12 cellular contexts compared by ENCODE assay signal in genomic region chr21:33202464-33203363, GRCh38. TPM values are rescaled to one million over a fixed set of nuclear protein-coding genes. Genes with fewer than 3 reads are reported as not detected.
DNase-seq lines count a peak whose midpoint lies in the region; ATAC-seq, FAIRE-seq and TF ChIP-seq lines count a peak whose summit lies in the region.
"Had no signal": no experiment of that assay in that cellular context is flagged by ENCODE, and none has a peak within 500 bp of the region (broad histone marks: within the 10 kb centered on the region; RNA-seq: fewer than 3 reads in every experiment).

No MANE protein-coding gene starts in this region.

- no peaks in the 10 kb centered on the region for H3K27me3 Mint-ChIP-seq in MCF 10A (ENCODE audit: insufficient read depth, unreplicated experiment)
- H3K27me3 Mint-ChIP-seq in activated naive CD8-positive, alpha-beta T cell treated with anti-CD3 and anti-CD28 coated beads, Interleukin-2, amount 10 ng/mL, durations not matched to agents 7 days and 5 days = peaks cover 2% of the 10 kb centered on the region
- H3K27me3 Mint-ChIP-seq: activated CD4-positive, alpha-beta memory T cell treated with anti-CD3 and anti-CD28 coated beads for 36 hours had no signal

- CTCF ChIA-PET in MCF 10A (lab: Yijun Ruan, JAX) = interaction anchor here (0.6 to 1.5 kb wide), 11 partner anchors 20 to 402 kb away, joined by 3 to 8 read pairs (median 3); no protein-coding TSS in a partner anchor

- WGBS in mesenchymal stem cell = 88% methylated on average over 16 of the region's 16 CpGs
- 75 to 87% methylated on average over 16 of the region's 16 CpGs for WGBS in sigmoid colon, 2 donors

- H3K4me1 ChIP-seq in breast epithelium (no peaks in the 10 kb centered on the region), mesenchymal stem cell (ENCODE audit: control insufficient read depth, insufficient read depth, low read depth, low read length) (peaks cover 17% of the 10 kb centered on the region), upper lobe of right lung (peaks cover 39% of the 10 kb centered on the region), sigmoid colon (peaks cover 0 to 21% (median 11%) of the 10 kb centered on the region in 4 donors)

- H3K79me1 ChIP-seq in mesenchymal stem cell (replicated peaks; ENCODE audit: low read length, poor library complexity, severe bottlenecking) = no peaks in the 10 kb centered on the region

- no peak overlapping the region for H2AFZ ChIP-seq in mesenchymal stem cell (ENCODE audit: low read depth, low read length)

- no peaks in the 10 kb centered on the region for H3K36me3 ChIP-seq in breast epithelium
- no peaks in the 10 kb centered on the region for H3K36me3 ChIP-seq in mesenchymal stem cell (ENCODE audit: control insufficient read depth in 1 of 2, insufficient read depth in 2 of 2, low read depth in 1 of 2, low read length in 2 of 2)
- H3K36me3 ChIP-seq in upper lobe of right lung = no peaks in the 10 kb centered on the region
- H3K36me3 ChIP-seq in sigmoid colon = no peaks in the 10 kb centered on the region
- H3K36me3 ChIP-seq: esophagus squamous epithelium had no signal

- POLR2A ChIA-PET in MCF 10A (lab: Yijun Ruan, JAX) = interaction anchor here (0.9 to 2.6 kb wide), 13 partner anchors 17 to 340 kb away, joined by 3 to 25 read pairs (median 6); partner anchors contain the start of genes IFNAR1, IFNAR2 and SON
- POLR2A ChIA-PET in activated naive CD8-positive, alpha-beta T cell treated with anti-CD3 and anti-CD28 coated beads, Interleukin-2, amount 10 ng/mL, durations not matched to agents 7 days and 5 days (lab: Charles Lee) = interaction anchor here (2.8 kb wide), 1 partner anchor 159 kb away, joined by 11 read pairs; no protein-coding TSS in a partner anchor

- H3K4me2 ChIP-seq in mesenchymal stem cell (ENCODE audit: low read length, poor library complexity, severe bottlenecking) = no peak overlapping the region

- H3K9ac ChIP-seq in mesenchymal stem cell (ENCODE audit: low read length) = peak overlapping the region; percentile 60

- H2BK120ac ChIP-seq in mesenchymal stem cell (ENCODE audit: low read depth, low read length) = no peak overlapping the region

- H3K4me3 Mint-ChIP-seq in MCF 10A (ENCODE audit: unreplicated experiment) = no peak overlapping the region
- H3K4me3 Mint-ChIP-seq in activated naive CD8-positive, alpha-beta T cell treated with anti-CD3 and anti-CD28 coated beads, Interleukin-2, amount 10 ng/mL, durations not matched to agents 7 days and 5 days = peak overlapping the region; percentile 35
- H3K4me3 Mint-ChIP-seq: activated CD4-positive, alpha-beta memory T cell treated with anti-CD3 and anti-CD28 coated beads for 36 hours had no signal

- no peak overlapping the region for H3K18ac ChIP-seq in mesenchymal stem cell (ENCODE audit: low read depth in 1 of 2, low read length in 2 of 2)

- peak overlapping the region; percentile 59 for H2AK5ac ChIP-seq in mesenchymal stem cell (ENCODE audit: low read length, severe bottlenecking)

- peaks cover 11% of the 10 kb centered on the region for H3K9me3 Mint-ChIP-seq in MCF 10A (ENCODE audit: unreplicated experiment)
- H3K9me3 Mint-ChIP-seq in activated naive CD8-positive, alpha-beta T cell treated with anti-CD3 and anti-CD28 coated beads, Interleukin-2, amount 10 ng/mL, durations not matched to agents 7 days and 5 days = peaks cover 2% of the 10 kb centered on the region
- H3K9me3 Mint-ChIP-seq: activated CD4-positive, alpha-beta memory T cell treated with anti-CD3 and anti-CD28 coated beads for 36 hours had no signal

- no peak for TF ChIP-seq EP300 in sigmoid colon (IDR thresholded peaks at IDR 0.05)

- peaks cover 27% of the 10 kb centered on the region for H3K4me1 Mint-ChIP-seq in MCF 10A (ENCODE audit: insufficient read depth, unreplicated experiment)
- peaks cover 48% of the 10 kb centered on the region for H3K4me1 Mint-ChIP-seq in activated naive CD8-positive, alpha-beta T cell treated with anti-CD3 and anti-CD28 coated beads, Interleukin-2, amount 10 ng/mL, durations not matched to agents 7 days and 5 days

- no peak overlapping the region for H3K4me3 ChIP-seq in breast epithelium
- no peak overlapping the region for H3K4me3 ChIP-seq in mesenchymal stem cell (ENCODE audit: insufficient read depth in 1 of 2, low read depth in 1 of 2, low read length in 2 of 2)
- no peak overlapping the region for H3K4me3 ChIP-seq in upper lobe of right lung
- H3K4me3 ChIP-seq in sigmoid colon = no peak overlapping the region
- H3K4me3 ChIP-seq: esophagus squamous epithelium had no signal

- H2BK15ac ChIP-seq in mesenchymal stem cell (ENCODE audit: low read depth, poor library complexity, severe bottlenecking) = no peak overlapping the region

- H3K27me3 ChIP-seq in breast epithelium (no peaks in the 10 kb centered on the region), mesenchymal stem cell (ENCODE audit: control insufficient read depth in 1 of 2, insufficient read depth in 1 of 2, low read length in 2 of 2) (peaks cover 0 to 16% of the 10 kb centered on the region in 2 experiments), upper lobe of right lung (no peaks in the 10 kb centered on the region), sigmoid colon (no peaks in the 10 kb centered on the region)
- H3K27me3 ChIP-seq: esophagus squamous epithelium had no signal

- no peak overlapping the region for H2BK5ac ChIP-seq in mesenchymal stem cell (ENCODE audit: low read depth, low read length, poor library complexity, severe bottlenecking)

- no peak overlapping the region for H3K14ac ChIP-seq in mesenchymal stem cell (ENCODE audit: low read length in 2 of 2)

- H3K36me3 Mint-ChIP-seq in MCF 10A (ENCODE audit: insufficient read depth, unreplicated experiment) = no peaks in the 10 kb centered on the region
- peaks cover 8% of the 10 kb centered on the region for H3K36me3 Mint-ChIP-seq in activated naive CD8-positive, alpha-beta T cell treated with anti-CD3 and anti-CD28 coated beads, Interleukin-2, amount 10 ng/mL, durations not matched to agents 7 days and 5 days
- H3K36me3 Mint-ChIP-seq: activated CD4-positive, alpha-beta memory T cell treated with anti-CD3 and anti-CD28 coated beads for 36 hours had no signal

- H3K27ac ChIP-seq in breast epithelium = no peak overlapping the region
- H3K27ac ChIP-seq in mesenchymal stem cell (ENCODE audit: low read length, poor library complexity, severe bottlenecking) = peak overlapping the region; percentile 79
- peak overlapping the region; percentile 65 for H3K27ac ChIP-seq in upper lobe of right lung
- H3K27ac ChIP-seq in sigmoid colon = peak overlapping the region in 2 of 4 donors; percentile 56 to 59

- no peak for FAIRE-seq in H54 (lab: Jason Lieb, UNC)

- no peak for TF ChIP-seq CTCF in MCF 10A (IDR thresholded peaks at IDR 0.05; ENCODE audit: unreplicated experiment)
- no peak for TF ChIP-seq CTCF in breast epithelium (IDR thresholded peaks at IDR 0.05)
- no peak for TF ChIP-seq CTCF in upper lobe of right lung (IDR thresholded peaks at IDR 0.05)
- TF ChIP-seq CTCF in sigmoid colon (IDR thresholded peaks at IDR 0.05) = no peak

- no peak for ATAC-seq in activated naive CD8-positive, alpha-beta T cell treated with anti-CD3 and anti-CD28 coated beads, Interleukin-2, amount 10 ng/mL, durations not matched to agents 7 days and 5 days (ENCODE audit: low read depth)
- no peak for ATAC-seq in upper lobe of right lung

- H4K8ac ChIP-seq in mesenchymal stem cell (ENCODE audit: low read length) = no peak overlapping the region

- H4K91ac ChIP-seq in mesenchymal stem cell (ENCODE audit: low read length) = no peak overlapping the region

- BruUV-seq in MCF 10A (replicated peaks; lab: Mats Ljungman, UMichigan) = no TSS peak

- peak; percentile 47 for DNase-seq in MCF 10A (ENCODE audit: unreplicated experiment)
- DNase-seq in breast epithelium (ENCODE audit: low spot score in 2 of 2) = no peak
- DNase-seq in activated naive CD8-positive, alpha-beta T cell treated with anti-CD3 and anti-CD28 coated beads, Interleukin-2, amount 10 ng/mL, durations not matched to agents 7 days and 5 days = no peak
- DNase-seq in mesenchymal stem cell = no peak
- no peak for DNase-seq in upper lobe of right lung
- DNase-seq in H54 (ENCODE audit: insufficient read length, low spot score) = no peak
- no peak for DNase-seq in GM03348 (ENCODE audit: low spot score)
- DNase-seq in sigmoid colon = no peak
- DNase-seq: activated CD4-positive, alpha-beta memory T cell treated with anti-CD3 and anti-CD28 coated beads for 36 hours; amniotic stem cell; esophagus squamous epithelium; SHP77 treated with DMSO at 0.1 percent for 48 hours had no signal

- no peak overlapping the region for H3K4ac ChIP-seq in mesenchymal stem cell (ENCODE audit: low read depth in 1 of 2, low read length in 2 of 2)

- peak overlapping the region in 1 of 2 experiments; percentile 37 for H2BK12ac ChIP-seq in mesenchymal stem cell (ENCODE audit: low read length in 2 of 2)

- TF ChIP-seq POLR2A in breast epithelium (IDR thresholded peaks at IDR 0.05) = no peak
- TF ChIP-seq POLR2A in H54 (IDR thresholded peaks at IDR 0.05; ENCODE audit: low read depth, low read length) = no peak
- no peak for TF ChIP-seq POLR2A in sigmoid colon (IDR thresholded peaks at IDR 0.05)

- intact Hi-C loops in MCF 10A (cut with micrococcal nuclease) (loop anchor here (5.0 kb wide), 1 partner anchor 225 kb away; no protein-coding TSS in a partner anchor), breast epithelium (cut with DNase I; ENCODE audit: low total_unique reads) (no loop called here), upper lobe of right lung (cut with DNase I) (loop anchor here (10.0 kb wide), 1 partner anchor 232 kb away; no protein-coding TSS in a partner anchor), sigmoid colon (cut with DNase I) (loop anchor here (5.0 to 10.0 kb wide), 2 partner anchors 65 to 402 kb away; partner anchors contain the start of gene IL10RB)

- H3K27ac Mint-ChIP-seq in MCF 10A (ENCODE audit: low read depth, unreplicated experiment) = peak overlapping the region; percentile 98
- H3K27ac Mint-ChIP-seq in activated naive CD8-positive, alpha-beta T cell treated with anti-CD3 and anti-CD28 coated beads, Interleukin-2, amount 10 ng/mL, durations not matched to agents 7 days and 5 days = peak overlapping the region; percentile 32
- H3K27ac Mint-ChIP-seq: activated CD4-positive, alpha-beta memory T cell treated with anti-CD3 and anti-CD28 coated beads for 36 hours had no signal

- no peak overlapping the region for H3K23ac ChIP-seq in mesenchymal stem cell (ENCODE audit: low read length in 2 of 2)

- no peaks in the 10 kb centered on the region for H3K9me3 ChIP-seq in breast epithelium
- H3K9me3 ChIP-seq in mesenchymal stem cell (ENCODE audit: control insufficient read depth, low read length) = peaks cover 2% of the 10 kb centered on the region
- no peaks in the 10 kb centered on the region for H3K9me3 ChIP-seq in upper lobe of right lung
- no peaks in the 10 kb centered on the region for H3K9me3 ChIP-seq in sigmoid colon
- H3K9me3 ChIP-seq: esophagus squamous epithelium had no signal

RNA-seq across cellular contexts. Expression of gene IFNAR2, which starts 27.0 kb away (rescaled TPM):
- 7.3 and 8.8 TPM in 2 replicates for total RNA-seq in MCF 10A (2022)
- 10 to 100 TPM; 10.4 to 16.5 (median 15.1) TPM for total RNA-seq in breast epithelium
- total RNA-seq in activated naive CD8-positive, alpha-beta T cell treated with anti-CD3 and anti-CD28 coated beads, Interleukin-2, amount 10 ng/mL, durations not matched to agents 7 days and 5 days = 10 to 100 TPM; 68.3 to 77.6 TPM
- 16.9 TPM for polyA plus RNA-seq in mesenchymal stem cell (2013, experiment 1 of 2)
- 17.9 TPM for polyA plus RNA-seq in mesenchymal stem cell (2013, experiment 2 of 2)
- total RNA-seq in upper lobe of right lung = 32.4 TPM
- 10 to 100 TPM in 3 of 4 donors, 1 to 10 TPM in 1; 7.6 to 19.0 (median 12.2) TPM for total RNA-seq in sigmoid colon
- 10 to 100 TPM in 1 of 3 donors, 1 to 10 TPM in 2; 6.6 to 15.2 (median 7.9) TPM for polyA plus RNA-seq in sigmoid colon

Comparison
In these comparisons a context has a peak if more than half of its experiments do, and no peak if none do; other contexts are left out.
1. H3K27ac ChIP-seq: peak in mesenchymal stem cell (single experiment) and upper lobe of right lung (single experiment); none in breast epithelium (0 of 2).